In genomic region chr2:231642631-231643493, GRCh38 we compare ENCODE assay signal across 8 cellular contexts. TPM values are rescaled to one million over a fixed set of nuclear protein-coding genes. Genes with fewer than 3 reads are reported as not detected.
DNase-seq lines count a peak whose midpoint lies in the region; ATAC-seq, FAIRE-seq and TF ChIP-seq lines count a peak whose summit lies in the region.

No MANE protein-coding gene starts in this region.

- no peaks in the 10 kb centered on the region for H3K9me3 Mint-ChIP-seq in activated T-helper 17 cell treated with anti-CD3 and anti-CD28 coated beads, Interleukin-2, amount 50 U/mL, for 72 hours

- TF ChIP-seq CTCF in Panc1 (IDR thresholded peaks at IDR 0.05) (no peak), fibroblast of the aortic adventitia (IDR thresholded peaks at IDR 0.05; ENCODE audit: insufficient read depth, low read length) (no peak), prostate gland (IDR thresholded peaks at IDR 0.05) (peak in 2 of 4 experiments; percentile 19 to 23)

- ATAC-seq in HG02798 (IDR thresholded peaks at IDR 0.05; ENCODE audit: poor library complexity, unreplicated experiment) = peak; percentile 58
- ATAC-seq in Panc1 = peak; percentile 94
- ATAC-seq in activated T-helper 17 cell treated with anti-CD3 and anti-CD28 coated beads, Interleukin-2, amount 50 U/mL, for 72 hours (replicated peaks) = peak; percentile 97
- no peak for ATAC-seq in GM21528 (IDR thresholded peaks at IDR 0.05; ENCODE audit: low FRiP score, unreplicated experiment)

- H3K36me3 ChIP-seq in Panc1 (ENCODE audit: control insufficient read depth, insufficient read depth, low read length) = no peaks in the 10 kb centered on the region
- H3K36me3 ChIP-seq in prostate gland = no peaks in the 10 kb centered on the region

- in situ Hi-C loops in Panc1 (cut with HindIII; ENCODE audit: low pct_unique_long_range_greater_than_20kb, low sequenced_read_pairs) = no loop called here

- H3K9me3 ChIP-seq in Panc1 (ENCODE audit: control insufficient read depth, insufficient read depth, low read depth, low read length) (no peaks in the 10 kb centered on the region), prostate gland (no peaks in the 10 kb centered on the region)

- no peaks in the 10 kb centered on the region for H3K36me3 Mint-ChIP-seq in activated T-helper 17 cell treated with anti-CD3 and anti-CD28 coated beads, Interleukin-2, amount 50 U/mL, for 72 hours (ENCODE audit: low read depth)

- POLR2A ChIA-PET in Panc1 (lab: Charles Lee) = interaction anchor here (0.6 kb wide), 2 partner anchors 13 to 34 kb away, joined by 3 to 5 read pairs; no protein-coding TSS in a partner anchor

- CTCF ChIA-PET in Panc1 (lab: Charles Lee) = interaction anchor here (0.7 to 1.6 kb wide), 3 partner anchors 31 to 34 kb away, joined by 3 to 8 read pairs (median 6); no protein-coding TSS in a partner anchor

- no peak for TF ChIP-seq POLR2A in prostate gland (IDR thresholded peaks at IDR 0.05)

- H3K27ac ChIP-seq in Panc1 (ENCODE audit: low read length) (peak overlapping the region; percentile 91), prostate gland (peak overlapping the region; percentile 63 to 69)

- WGBS in prostate gland = 29% methylated on average over 30 of the region's 30 CpGs

- intact Hi-C loops in Panc1 (cut with micrococcal nuclease; ENCODE audit: unreplicated experiment) = no loop called here
- intact Hi-C loops in prostate gland (cut with DNase I) = no loop called here

- H3K4me3 Mint-ChIP-seq in activated T-helper 17 cell treated with anti-CD3 and anti-CD28 coated beads, Interleukin-2, amount 50 U/mL, for 72 hours = peak overlapping the region; percentile 72

- no peak for FAIRE-seq in urothelium cell line (lab: Jason Lieb, UNC)

- peaks cover 39% of the 10 kb centered on the region for H3K4me1 ChIP-seq in Panc1 (ENCODE audit: control insufficient read depth, insufficient read depth, low read length)
- no peaks in the 10 kb centered on the region for H3K4me1 ChIP-seq in prostate gland (replicated peaks)

- H3K4me1 Mint-ChIP-seq in activated T-helper 17 cell treated with anti-CD3 and anti-CD28 coated beads, Interleukin-2, amount 50 U/mL, for 72 hours = peaks cover 9% of the 10 kb centered on the region

- peak overlapping the region; percentile 88 for H3K27ac Mint-ChIP-seq in activated T-helper 17 cell treated with anti-CD3 and anti-CD28 coated beads, Interleukin-2, amount 50 U/mL, for 72 hours

- DNase-seq in GM04503 (ENCODE audit: low read depth) = peak; percentile 95
- peak; percentile 88 for DNase-seq in Panc1 (ENCODE audit: low read depth, low spot score)
- DNase-seq in fibroblast of the aortic adventitia (ENCODE audit: low read depth) = peak; percentile 98
- DNase-seq in prostate gland (ENCODE audit: low spot score) = peak; percentile 81
- DNase-seq in urothelium cell line (ENCODE audit: low spot score) = peak; percentile 96

- H3K4me3 ChIP-seq in Panc1 (ENCODE audit: low read depth in 2 of 2, low read length in 2 of 2) (peak overlapping the region; percentile 24 to 48; a peak in 3 of 4 replicates), fibroblast of the aortic adventitia (ENCODE audit: low read depth, low read length) (peak overlapping the region; percentile 0), prostate gland (no peak overlapping the region)

- H3K27me3 Mint-ChIP-seq in activated T-helper 17 cell treated with anti-CD3 and anti-CD28 coated beads, Interleukin-2, amount 50 U/mL, for 72 hours = no peaks in the 10 kb centered on the region

- BruUV-seq in Panc1 (replicated peaks; lab: Mats Ljungman, UMichigan) = no TSS peak

- H3K27me3 ChIP-seq in Panc1 (ENCODE audit: control insufficient read depth, insufficient read depth, low read length) = no peaks in the 10 kb centered on the region
- no peaks in the 10 kb centered on the region for H3K27me3 ChIP-seq in prostate gland (replicated peaks; ENCODE audit: insufficient read depth)

RNA-seq across cellular contexts. Expression of gene TEX44, which starts 50.2 kb away (rescaled TPM):
- total RNA-seq in Panc1 (2021; ENCODE audit: unreplicated experiment) (not detected), fibroblast of the aortic adventitia (ENCODE audit: low replicate concordance) (not detected in 2 replicates), prostate gland (10 to 100 TPM in 1 of 2 donors, not detected in 1; 10.6 TPM)
- polyA plus RNA-seq in Panc1 (2012; ENCODE audit: insufficient read length) = not detected
- total RNA-seq in activated T-helper 17 cell treated with anti-CD3 and anti-CD28 coated beads, Interleukin-2, amount 50 U/mL, for 72 hours = not detected

Comparison
In these comparisons a context has a peak if more than half of its experiments do, and no peak if none do; other contexts are left out.
1. H3K4me3 ChIP-seq: peak in Panc1 (2 of 2) and fibroblast of the aortic adventitia (single experiment); none in prostate gland (0 of 2).
2. Peak in every context shown above with its lines, with median percentiles within 50 percentile points of each other: DNase-seq.